Comparison of ENCODE assay signal across 8 cellular contexts in genomic region chr11:9566561-9567063, GRCh38. TPM values are rescaled to one million over a fixed set of nuclear protein-coding genes. Genes with fewer than 3 reads are reported as not detected.
DNase-seq lines count a peak whose midpoint lies in the region; ATAC-seq, FAIRE-seq and TF ChIP-seq lines count a peak whose summit lies in the region.

No MANE protein-coding gene starts in this region.

- peak overlapping the region; percentile 49 for H3K4me3 Mint-ChIP-seq in Calu3 (ENCODE audit: low read depth, unreplicated experiment)
- H3K4me3 Mint-ChIP-seq in T-helper 17 cell: no peak overlapping the region

- H3K4me3 ChIP-seq in fibroblast of pulmonary artery (replicated peaks; ENCODE audit: low read depth, low read length) (no peak overlapping the region), pancreas (no peak overlapping the region), spleen (no peak overlapping the region)

- H3K9me3 ChIP-seq in T-helper 17 cell (ENCODE audit: control insufficient read depth, low read length, poor library complexity, severe bottlenecking) (no peaks in the 10 kb centered on the region), pancreas (no peaks in the 10 kb centered on the region), spleen (peaks cover 0 to 5% (median 4%) of the 10 kb centered on the region in 8 donors)

- WGBS in pancreas, 2 donors: 87% methylated on average over 3 of the region's 3 CpGs
- WGBS in spleen, 5 donors: 89 to 97% (median 93%) methylated on average over 3 of the region's 3 CpGs

- H3K4me1 Mint-ChIP-seq in Calu3 (ENCODE audit: low read depth, unreplicated experiment): peaks cover 75% of the 10 kb centered on the region
- peaks cover 24% of the 10 kb centered on the region for H3K4me1 Mint-ChIP-seq in T-helper 17 cell

- H3K27ac ChIP-seq in pancreas: peak overlapping the region; percentile 43 to 96 (median 77)
- H3K27ac ChIP-seq in spleen: no peak overlapping the region

- peaks cover 44% of the 10 kb centered on the region for H3K36me3 Mint-ChIP-seq in Calu3 (ENCODE audit: insufficient read depth, unreplicated experiment)
- peaks cover 2% of the 10 kb centered on the region for H3K36me3 Mint-ChIP-seq in T-helper 17 cell (ENCODE audit: low read depth)

- H3K27ac Mint-ChIP-seq in Calu3 (ENCODE audit: unreplicated experiment): peak overlapping the region; percentile 100
- peak overlapping the region; percentile 87 for H3K27ac Mint-ChIP-seq in T-helper 17 cell

- H3K27me3 Mint-ChIP-seq in Calu3 (ENCODE audit: unreplicated experiment) (no peaks in the 10 kb centered on the region), T-helper 17 cell (no peaks in the 10 kb centered on the region)

- H3K27me3 ChIP-seq in pancreas (no peaks in the 10 kb centered on the region), spleen (replicated peaks in 1 of 7) (no peaks in the 10 kb centered on the region)

- CTCF ChIA-PET in Calu3 (lab: Charles Lee): interaction anchor here (0.6 to 1.9 kb wide), 4 partner anchors 31 to 316 kb away, joined by 3 to 8 read pairs (median 6); no protein-coding TSS in a partner anchor

- H3K36me3 ChIP-seq in pancreas (no peaks in the 10 kb centered on the region), spleen (no peaks in the 10 kb centered on the region)

- intact Hi-C loops in Calu3 (cut with micrococcal nuclease; ENCODE audit: unreplicated experiment): no loop called here
- intact Hi-C loops in pancreas (cut with DNase I): no loop called here
- intact Hi-C loops in spleen (cut with DNase I; ENCODE audit: low total_unique reads): no loop called here

- ATAC-seq in T-helper 17 cell (no peak), pancreas (peak in 1 of 4 donors; percentile 3), HG03039 (IDR thresholded peaks at IDR 0.05; ENCODE audit: unreplicated experiment) (no peak), GM19455 (IDR thresholded peaks at IDR 0.05; ENCODE audit: unreplicated experiment) (no peak), HG03280 (IDR thresholded peaks at IDR 0.05; ENCODE audit: unreplicated experiment) (no peak)

- no peak for TF ChIP-seq CTCF in Calu3 (IDR thresholded peaks at IDR 0.05; ENCODE audit: unreplicated experiment)
- no peak for TF ChIP-seq CTCF in fibroblast of pulmonary artery (IDR thresholded peaks at IDR 0.05; ENCODE audit: low read length, missing control alignments)
- TF ChIP-seq CTCF in pancreas (IDR thresholded peaks at IDR 0.05): no peak
- TF ChIP-seq CTCF in spleen (IDR thresholded peaks at IDR 0.05 in 8 of 11, conservative IDR thresholded peaks at IDR 0.05 in 3 of 11): no peak

- TSS peak; percentile 64 for BruUV-seq in Calu3 (replicated peaks; lab: Mats Ljungman, UMichigan)

- H3K9me3 Mint-ChIP-seq in Calu3 (ENCODE audit: low read depth, unreplicated experiment): no peaks in the 10 kb centered on the region

- no peak for TF ChIP-seq POLR2A in spleen (IDR thresholded peaks at IDR 0.05)

- peaks cover 30 to 34% (median 32%) of the 10 kb centered on the region in 3 donors for H3K4me1 ChIP-seq in pancreas
- peaks cover 0 to 36% (median 22%) of the 10 kb centered on the region in 6 donors for H3K4me1 ChIP-seq in spleen

- DNase-seq in Calu3 (no peak), T-helper 17 cell (no peak), fibroblast of pulmonary artery (ENCODE audit: low read depth) (peak; percentile 96), pancreas (no peak), spleen (no peak)

- FAIRE-seq in pancreas (lab: Jason Lieb, UNC): no peak

RNA-seq across cellular contexts. Expression of gene WEE1, which starts 6.9 kb away (rescaled TPM):
- total RNA-seq in Calu3 (2022): 50.7 and 53.6 TPM in 2 replicates
- total RNA-seq in T-helper 17 cell: 10 to 100 TPM; 20.8 to 24.9 TPM
- total RNA-seq in pancreas: 10 to 100 TPM in 1 of 6 donors, 1 to 10 TPM in 5; 4.2 to 10.7 (median 6.2) TPM
- 1 to 10 TPM; 2.6 to 7.8 TPM for polyA plus RNA-seq in pancreas
- total RNA-seq in spleen: 10 to 100 TPM; 12.8 to 30.6 (median 16.9) TPM
- 10 to 100 TPM in 2 of 3 donors, 1 to 10 TPM in 1; 6.3 to 11.7 (median 11.1) TPM for polyA plus RNA-seq in spleen

Comparison
In these comparisons a context has a peak if more than half of its experiments do, and no peak if none do; other contexts are left out.
1. H3K27ac ChIP-seq: peak in pancreas (4 of 4); none in spleen (0 of 8).